Comparison of ENCODE assay signal across 8 cellular contexts in genomic region chr4:8537041-8537461, GRCh38.
DNase-seq lines count a peak whose midpoint lies in the region; ATAC-seq and TF ChIP-seq lines count a peak whose summit lies in the region.

No MANE protein-coding gene starts in this region.

- no peaks in the 10 kb centered on the region for H3K4me1 ChIP-seq in effector memory CD4-positive, alpha-beta T cell (ENCODE audit: control insufficient read depth, insufficient read depth, low read length, poor library complexity, severe bottlenecking)

- H3K36me3 ChIP-seq in effector memory CD4-positive, alpha-beta T cell (ENCODE audit: control insufficient read depth, insufficient read depth, low read length), result no peaks in the 10 kb centered on the region

- ATAC-seq in HG03097 (IDR thresholded peaks at IDR 0.05; ENCODE audit: low FRiP score, unreplicated experiment), result no peak

- H3K27me3 ChIP-seq in effector memory CD4-positive, alpha-beta T cell (replicated peaks; ENCODE audit: control insufficient read depth, insufficient read depth, low read length, poor library complexity, severe bottlenecking), result no peaks in the 10 kb centered on the region

- no peak overlapping the region for H3K27ac ChIP-seq in effector memory CD4-positive, alpha-beta T cell (ENCODE audit: insufficient read depth, low read length, poor library complexity, severe bottlenecking)

- DNase-seq in GM04504 (ENCODE audit: low read depth), result peak; percentile 83
- peak; percentile 76 for DNase-seq in MV-4-11 (lab: John Stamatoyannopoulos, UW)
- DNase-seq in cardiac fibroblast (ENCODE audit: low read depth in 2 of 2), result peak; percentile 74 to 90
- peak; percentile 50 for DNase-seq in non-pigmented ciliary epithelial cell (ENCODE audit: low read depth)
- no peak for DNase-seq in stimulated activated CD4-positive, alpha-beta T cell treated with anti-CD3 and anti-CD28 coated beads, Interleukin-4, amount 100 ng/mL, for 4 hours
- DNase-seq in effector memory CD4-positive, alpha-beta T cell, result no peak
- DNase-seq in NCI-H2107 treated with DMSO at 0.1 percent for 48 hours (lab: John Stamatoyannopoulos, UW; ENCODE audit: unreplicated experiment), result no peak

- H3K4me3 ChIP-seq in cardiac fibroblast (replicated peaks in 1 of 2; ENCODE audit: low read depth in 2 of 2, low read length in 2 of 2), result no peak overlapping the region
- no peak overlapping the region for H3K4me3 ChIP-seq in effector memory CD4-positive, alpha-beta T cell (ENCODE audit: insufficient read depth, low read depth, low read length, poor library complexity, severe bottlenecking)

- no peaks in the 10 kb centered on the region for H3K9me3 ChIP-seq in effector memory CD4-positive, alpha-beta T cell (ENCODE audit: control insufficient read depth, low read length)

- no peak for TF ChIP-seq CTCF in cardiac fibroblast (IDR thresholded peaks at IDR 0.05; ENCODE audit: low read depth, low read length)

Comparison
In these comparisons a context has a peak if more than half of its experiments do, and no peak if none do; other contexts are left out.
1. DNase-seq: peak in GM04504 (single experiment), MV-4-11 (single experiment), cardiac fibroblast (2 of 2) and non-pigmented ciliary epithelial cell (single experiment); none in stimulated activated CD4-positive, alpha-beta T cell treated with anti-CD3 and anti-CD28 coated beads, Interleukin-4, amount 100 ng/mL, for 4 hours (0 of 2), effector memory CD4-positive, alpha-beta T cell (0 of 3) and NCI-H2107 treated with DMSO at 0.1 percent for 48 hours (single experiment).